In genomic region chr6:156782691-156783320, GRCh38 we compare ENCODE assay signal across 9 cellular contexts. TPM values are rescaled to one million over a fixed set of nuclear protein-coding genes. Genes with fewer than 3 reads are reported as not detected.
DNase-seq lines count a peak whose midpoint lies in the region; ATAC-seq and TF ChIP-seq lines count a peak whose summit lies in the region.
"Had no signal": no experiment of that assay in that cellular context is flagged by ENCODE, and none has a peak within 500 bp of the region (broad histone marks: within the 10 kb centered on the region; RNA-seq: fewer than 3 reads in every experiment).

No MANE protein-coding gene starts in this region.

- H3K27ac ChIP-seq in HUES6 (ENCODE audit: low read depth, low read length), result no peak overlapping the region
- peak overlapping the region; percentile 79 for H3K27ac ChIP-seq in naive thymus-derived CD4-positive, alpha-beta T cell (ENCODE audit: low read depth, low read length)

- DNase-seq in AG10803 (ENCODE audit: low read depth) (no peak), Caco-2 (no peak)
- no peak for DNase-seq in central memory CD8-positive, alpha-beta T cell (ENCODE audit: low spot score in 2 of 2)
- no peak for DNase-seq in naive thymus-derived CD4-positive, alpha-beta T cell
- DNase-seq: head of caudate nucleus had no signal

- no peak for ATAC-seq in central memory CD8-positive, alpha-beta T cell (replicated peaks; ENCODE audit: extremely low read depth, poor library complexity, severe bottlenecking)
- no peak for ATAC-seq in naive thymus-derived CD4-positive, alpha-beta T cell
- no peak for ATAC-seq in GM21447 (IDR thresholded peaks at IDR 0.05; ENCODE audit: unreplicated experiment)
- ATAC-seq in GM19035 (IDR thresholded peaks at IDR 0.05; ENCODE audit: unreplicated experiment), result no peak
- no peak for ATAC-seq in HG02678 (IDR thresholded peaks at IDR 0.05; ENCODE audit: unreplicated experiment)

- peaks cover 26% of the 10 kb centered on the region for H3K4me1 ChIP-seq in HUES6 (ENCODE audit: control insufficient read depth, insufficient read depth, low read length)
- H3K4me1 ChIP-seq in naive thymus-derived CD4-positive, alpha-beta T cell (ENCODE audit: control insufficient read depth in 2 of 2, insufficient read depth in 2 of 2, low read length in 2 of 2), result peaks cover 25 to 26% of the 10 kb centered on the region in 2 donors
- H3K4me1 ChIP-seq in Caco-2, result peaks cover 10% of the 10 kb centered on the region; the same call in 1 of the 2 replicates

- peak overlapping the region; percentile 94 for H3K4me3 Mint-ChIP-seq in central memory CD8-positive, alpha-beta T cell
- H3K4me3 Mint-ChIP-seq in naive thymus-derived CD4-positive, alpha-beta T cell, result peak overlapping the region; percentile 84 to 93 (median 88)
- H3K4me3 Mint-ChIP-seq in Caco-2 (ENCODE audit: unreplicated experiment), result no peak overlapping the region

- H3K4me1 Mint-ChIP-seq in central memory CD8-positive, alpha-beta T cell, result peaks cover 62% of the 10 kb centered on the region
- peaks cover 38 to 68% (median 60%) of the 10 kb centered on the region in 7 donors for H3K4me1 Mint-ChIP-seq in naive thymus-derived CD4-positive, alpha-beta T cell
- H3K4me1 Mint-ChIP-seq in Caco-2 (ENCODE audit: low read depth, unreplicated experiment), result no peaks in the 10 kb centered on the region

- H3K9me3 ChIP-seq in HUES6 (ENCODE audit: control insufficient read depth, insufficient read depth, low read depth, low read length) (no peaks in the 10 kb centered on the region), Caco-2 (no peaks in the 10 kb centered on the region)
- H3K9me3 ChIP-seq in naive thymus-derived CD4-positive, alpha-beta T cell (ENCODE audit: control insufficient read depth in 2 of 3, low read length in 3 of 3), result no peaks in the 10 kb centered on the region

- H3K4me3 ChIP-seq in AG10803 (ENCODE audit: low read length) (peak overlapping the region; percentile 87), HUES6 (ENCODE audit: low read depth, low read length) (peak overlapping the region; percentile 86), Caco-2 (ENCODE audit: low read depth, low read length) (no peak overlapping the region)
- peak overlapping the region; percentile 58 for H3K4me3 ChIP-seq in naive thymus-derived CD4-positive, alpha-beta T cell (ENCODE audit: low read length)

- intact Hi-C loops in naive thymus-derived CD4-positive, alpha-beta T cell (cut with micrococcal nuclease), result loop anchor here (1.0 to 5.0 kb wide), 5 partner anchors 74 to 439 kb away; no protein-coding TSS in a partner anchor
- intact Hi-C loops in Caco-2 (cut with micrococcal nuclease; ENCODE audit: unreplicated experiment), result loop anchor here (5.0 kb wide), 2 partner anchors 99 to 149 kb away; no protein-coding TSS in a partner anchor

- peaks cover 21% of the 10 kb centered on the region for H3K36me3 Mint-ChIP-seq in central memory CD8-positive, alpha-beta T cell (ENCODE audit: insufficient read depth)
- peaks cover 0 to 17% (median 4%) of the 10 kb centered on the region in 5 donors for H3K36me3 Mint-ChIP-seq in naive thymus-derived CD4-positive, alpha-beta T cell
- H3K36me3 Mint-ChIP-seq in Caco-2 (ENCODE audit: insufficient read depth, unreplicated experiment), result peaks cover 6% of the 10 kb centered on the region

- BruUV-seq in Caco-2 (replicated peaks; lab: Mats Ljungman, UMichigan), result no TSS peak

- no peaks in the 10 kb centered on the region for H3K36me3 ChIP-seq in HUES6 (ENCODE audit: control insufficient read depth, insufficient read depth, low read length)
- H3K36me3 ChIP-seq in naive thymus-derived CD4-positive, alpha-beta T cell (ENCODE audit: control insufficient read depth in 2 of 3, insufficient read depth in 3 of 3, low read length in 3 of 3), result no peaks in the 10 kb centered on the region
- no peaks in the 10 kb centered on the region; the same call in 1 of the 2 replicates for H3K36me3 ChIP-seq in Caco-2 (ENCODE audit: control insufficient read depth, insufficient read depth, low read length)

- TF ChIP-seq CTCF in AG10803 (conservative IDR thresholded peaks at IDR 0.05; ENCODE audit: low read length) (no peak), Caco-2 (IDR thresholded peaks at IDR 0.05; ENCODE audit: insufficient read depth in 1 of 2, low read depth in 1 of 2, low read length in 1 of 2, severe bottlenecking in 1 of 2, unreplicated experiment in 1 of 2) (no peak)

- no peaks in the 10 kb centered on the region for H3K9me3 Mint-ChIP-seq in central memory CD8-positive, alpha-beta T cell
- peaks cover 0 to 3% (median 0%) of the 10 kb centered on the region in 11 donors for H3K9me3 Mint-ChIP-seq in naive thymus-derived CD4-positive, alpha-beta T cell
- H3K9me3 Mint-ChIP-seq in Caco-2 (ENCODE audit: unreplicated experiment), result no peaks in the 10 kb centered on the region

- H3K9ac ChIP-seq in HUES6 (ENCODE audit: low read length), result no peak overlapping the region

- H3K27me3 Mint-ChIP-seq in central memory CD8-positive, alpha-beta T cell, result no peaks in the 10 kb centered on the region
- H3K27me3 Mint-ChIP-seq in naive thymus-derived CD4-positive, alpha-beta T cell, result no peaks in the 10 kb centered on the region
- H3K27me3 Mint-ChIP-seq in Caco-2 (ENCODE audit: insufficient read depth, unreplicated experiment), result no peaks in the 10 kb centered on the region

- POLR2A ChIA-PET in naive thymus-derived CD4-positive, alpha-beta T cell (lab: Charles Lee), result interaction anchor here (1.4 kb wide), 1 partner anchor 239 kb away, joined by 5 read pairs; no protein-coding TSS in a partner anchor
- POLR2A ChIA-PET in Caco-2 (lab: Charles Lee), result no interaction called here

- no peaks in the 10 kb centered on the region for H3K27me3 ChIP-seq in HUES6 (ENCODE audit: control insufficient read depth, insufficient read depth, low read length)
- no peaks in the 10 kb centered on the region for H3K27me3 ChIP-seq in naive thymus-derived CD4-positive, alpha-beta T cell (ENCODE audit: control insufficient read depth in 2 of 2, insufficient read depth in 2 of 2, low read length in 2 of 2)
- no peaks in the 10 kb centered on the region for H3K27me3 ChIP-seq in Caco-2 (replicated peaks; ENCODE audit: control insufficient read depth, insufficient read depth, low read length)

- CTCF ChIA-PET in naive thymus-derived CD4-positive, alpha-beta T cell (lab: Charles Lee), result interaction anchor here (0.6 to 0.8 kb wide), 4 partner anchors 62 to 136 kb away, joined by 3 read pairs; no protein-coding TSS in a partner anchor
- CTCF ChIA-PET in Caco-2 (lab: Charles Lee), result no interaction called here

- H3K27ac Mint-ChIP-seq in central memory CD8-positive, alpha-beta T cell (ENCODE audit: low read depth), result peak overlapping the region; percentile 96
- H3K27ac Mint-ChIP-seq in naive thymus-derived CD4-positive, alpha-beta T cell, result peak overlapping the region; percentile 82 to 94 (median 90)
- H3K27ac Mint-ChIP-seq in Caco-2 (ENCODE audit: unreplicated experiment), result no peak overlapping the region

RNA-seq across cellular contexts. Expression of gene ARID1B, which starts 5.6 kb away (rescaled TPM):
- total RNA-seq in naive thymus-derived CD4-positive, alpha-beta T cell, result 100 to 1,000 TPM in 4 of 5 experiments, 10 to 100 TPM in 1; 88.8 to 164 (median 141) TPM
- polyA plus RNA-seq in naive thymus-derived CD4-positive, alpha-beta T cell, result 10 to 100 TPM; 17.5 to 21.0 TPM
- total RNA-seq in Caco-2 (2022), result 58.8 and 62.2 TPM in 2 replicates
